In the genomic region with DNA sequence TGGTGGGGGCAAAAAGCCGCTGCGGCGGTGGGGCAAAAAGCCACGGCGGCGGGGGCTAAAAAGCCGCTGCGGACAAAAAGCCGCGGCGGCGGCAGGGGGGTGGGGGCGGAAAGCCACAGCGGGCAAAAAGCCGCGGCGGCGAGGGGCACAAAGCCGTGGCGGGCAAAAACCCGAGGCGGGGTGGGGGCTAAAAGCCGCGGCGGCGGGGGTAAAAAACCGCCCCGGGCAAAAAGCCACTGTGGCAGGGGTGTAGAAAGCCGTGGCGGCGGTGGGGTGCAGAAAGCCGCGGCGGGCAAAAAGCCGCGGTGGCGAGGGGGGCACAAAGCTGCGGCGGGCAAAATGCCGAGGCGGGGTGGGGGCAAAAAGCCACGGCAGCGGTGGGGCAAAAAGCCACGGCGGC, we compare ENCODE assay signal across 16 cellular contexts.
"Had no signal": no experiment of that assay in that cellular context is flagged by ENCODE, and none has a peak within 500 bp of the region (broad histone marks: within the 10 kb centered on the region; RNA-seq: fewer than 3 reads in every experiment).

No MANE protein-coding gene starts in this region.

- DNase-seq: effector memory CD4-positive, alpha-beta T cell; hippocampal formation; mammary epithelial cell; naive thymus-derived CD4-positive, alpha-beta T cell; stimulated activated CD4-positive, alpha-beta T cell treated with anti-CD3 and anti-CD28 coated beads, Interleukin-15, amount 100 ng/mL, for 24 hours; stimulated activated CD4-positive, alpha-beta T cell treated with anti-CD3 and anti-CD28 coated beads, Interleukin-1b, Interleukin-23, amount 100 ng/mL, for 48 hours; stimulated activated CD4-positive, alpha-beta T cell treated with anti-CD3 and anti-CD28 coated beads, Interleukin-4, amount 100 ng/mL, for 24 hours; stimulated activated naive B cell treated with anti-CD40 and anti-IgM and Interleukin-4, amounts not matched to agents 10 μg/mL and 1 μg/mL and 100 μg/mL, for 72 hours; stimulated activated naive CD8-positive, alpha-beta T cell treated with anti-CD3 and anti-CD28 coated beads, Interleukin-15, amount 100 ng/mL, for 72 hours; trophoblast cell had no signal

- H3K4me1 ChIP-seq: heart left ventricle, right atrium auricular region, vagina had no signal

- H3K27me3 ChIP-seq: vagina had no signal

- H3K36me3 ChIP-seq: heart left ventricle, neutrophil, right atrium auricular region, vagina had no signal

- H3K27ac ChIP-seq: heart left ventricle, neutrophil, right atrium auricular region, vagina had no signal

- H3K4me3 ChIP-seq: heart left ventricle, right atrium auricular region, vagina had no signal

- ATAC-seq: esophagus mucosa; heart left ventricle; left lobe of liver; naive thymus-derived CD4-positive, alpha-beta T cell; stimulated activated naive B cell treated with anti-CD40 and anti-IgM and Interleukin-4, amounts not matched to agents 10 μg/mL and 1 μg/mL and 100 μg/mL, for 72 hours; stimulated activated naive CD8-positive, alpha-beta T cell treated with anti-CD3 and anti-CD28 coated beads, Interleukin-15, amount 100 ng/mL, for 72 hours had no signal
